In genomic region chr1:212288614-212289013, GRCh38 we compare ENCODE assay signal across 9 cellular contexts. TPM values are rescaled to one million over a fixed set of nuclear protein-coding genes. Genes with fewer than 3 reads are reported as not detected.
DNase-seq lines count a peak whose midpoint lies in the region; ATAC-seq and TF ChIP-seq lines count a peak whose summit lies in the region.
"Had no signal": no experiment of that assay in that cellular context is flagged by ENCODE, and none has a peak within 500 bp of the region (broad histone marks: within the 10 kb centered on the region; RNA-seq: fewer than 3 reads in every experiment).

No MANE protein-coding gene starts in this region.

- BruUV-seq in mammary epithelial cell (replicated peaks; lab: Mats Ljungman, UMichigan), result no TSS peak

- H3K4me2 ChIP-seq in KMS-11 (peak overlapping the region; percentile 86), mammary epithelial cell (ENCODE audit: insufficient read depth, low read depth, low read length) (peak overlapping the region; percentile 93)

- no peak for ATAC-seq in CD8-positive, alpha-beta T cell
- no peak for ATAC-seq in naive thymus-derived CD4-positive, alpha-beta T cell
- no peak for ATAC-seq in GM19328 (IDR thresholded peaks at IDR 0.05; ENCODE audit: unreplicated experiment)

- no peak overlapping the region for H3K27ac ChIP-seq in CD8-positive, alpha-beta T cell (ENCODE audit: low read depth, low read length)
- H3K27ac ChIP-seq in KMS-11 (no peak overlapping the region), mammary epithelial cell (ENCODE audit: insufficient read depth, low read depth, low read length) (no peak overlapping the region), RWPE1 (no peak overlapping the region)
- peak overlapping the region; percentile 27 for H3K27ac ChIP-seq in naive thymus-derived CD4-positive, alpha-beta T cell (ENCODE audit: low read depth, low read length)

- no peaks in the 10 kb centered on the region for H3K27me3 ChIP-seq in CD8-positive, alpha-beta T cell (ENCODE audit: insufficient read depth, low read length)
- H3K27me3 ChIP-seq in KMS-11 (ENCODE audit: insufficient read depth, low read depth) (no peaks in the 10 kb centered on the region), mammary epithelial cell (ENCODE audit: insufficient read depth, low read length) (no peaks in the 10 kb centered on the region)
- H3K27me3 ChIP-seq in naive thymus-derived CD4-positive, alpha-beta T cell (ENCODE audit: control insufficient read depth in 2 of 2, insufficient read depth in 2 of 2, low read length in 2 of 2), result no peaks in the 10 kb centered on the region

- H4K20me1 ChIP-seq in KMS-11 (ENCODE audit: insufficient read depth), result peaks cover 7% of the 10 kb centered on the region
- H4K20me1 ChIP-seq in mammary epithelial cell (ENCODE audit: insufficient read depth, low read length), result no peaks in the 10 kb centered on the region

- dilution Hi-C loops in mammary epithelial cell (cut with HindIII; ENCODE audit: low sequenced_read_pairs), result no loop called here

- H3K4me3 ChIP-seq in CD8-positive, alpha-beta T cell (ENCODE audit: low read depth, low read length), result peak overlapping the region; percentile 24
- H3K4me3 ChIP-seq in KMS-11 (IDR thresholded peaks at IDR 0.05; ENCODE audit: insufficient read depth, low read depth, low read length), result no peak overlapping the region
- H3K4me3 ChIP-seq in mammary epithelial cell (replicated peaks in 1 of 3; ENCODE audit: insufficient read depth in 1 of 3, low read depth in 2 of 3, low read length in 3 of 3), result no peak overlapping the region
- peak overlapping the region; percentile 2 for H3K4me3 ChIP-seq in naive thymus-derived CD4-positive, alpha-beta T cell (ENCODE audit: low read length)

- peaks cover 63% of the 10 kb centered on the region for H3K4me1 ChIP-seq in CD8-positive, alpha-beta T cell (ENCODE audit: insufficient read depth, low read length)
- H3K4me1 ChIP-seq in KMS-11 (ENCODE audit: low read depth, poor library complexity, severe bottlenecking) (peaks cover 71% of the 10 kb centered on the region), mammary epithelial cell (ENCODE audit: insufficient read depth, low read length) (peaks cover 40% of the 10 kb centered on the region)
- peaks cover 48 to 58% of the 10 kb centered on the region in 2 donors for H3K4me1 ChIP-seq in naive thymus-derived CD4-positive, alpha-beta T cell (ENCODE audit: control insufficient read depth in 2 of 2, insufficient read depth in 2 of 2, low read length in 2 of 2)

- H3K4me3 Mint-ChIP-seq in CD8-positive, alpha-beta T cell, result peak overlapping the region; percentile 96
- H3K4me3 Mint-ChIP-seq in naive thymus-derived CD4-positive, alpha-beta T cell, result peak overlapping the region; percentile 38 to 100 (median 93)

- no peaks in the 10 kb centered on the region for H3K27me3 Mint-ChIP-seq in CD8-positive, alpha-beta T cell (ENCODE audit: low read depth)
- peaks cover 0 to 2% (median 0%) of the 10 kb centered on the region in 5 donors for H3K27me3 Mint-ChIP-seq in naive thymus-derived CD4-positive, alpha-beta T cell

- peaks cover 68% of the 10 kb centered on the region for H3K79me2 ChIP-seq in KMS-11 (ENCODE audit: insufficient read depth, low read depth)
- peaks cover 70% of the 10 kb centered on the region for H3K79me2 ChIP-seq in mammary epithelial cell (ENCODE audit: insufficient read depth, low read length)

- no peak for DNase-seq in CD8-positive, alpha-beta T cell
- DNase-seq in mammary epithelial cell (peak; percentile 34), RWPE1 (ENCODE audit: low spot score) (no peak), NCI-H1092 (lab: John Stamatoyannopoulos, UW) (no peak)
- no peak for DNase-seq in naive thymus-derived CD4-positive, alpha-beta T cell
- DNase-seq in NK-92 treated with Interleukin-12 subunit alpha and Interleukin-12 subunit beta, amount 100 ng/mL, for 24 hours (lab: John Stamatoyannopoulos, UW), result no peak
- DNase-seq: foreskin melanocyte had no signal

- H3K9ac ChIP-seq in KMS-11 (no peak overlapping the region), mammary epithelial cell (ENCODE audit: insufficient read depth, low read length) (no peak overlapping the region)

- no peak for TF ChIP-seq CTCF in CD8-positive, alpha-beta T cell (IDR thresholded peaks at IDR 0.05)
- TF ChIP-seq CTCF in KMS-11 (conservative IDR thresholded peaks at IDR 0.05; ENCODE audit: low read depth, low read length) (no peak), mammary epithelial cell (conservative IDR thresholded peaks at IDR 0.05 in 1 of 2, IDR thresholded peaks at IDR 0.05 in 1 of 2; ENCODE audit: extremely low read depth in 1 of 2, insufficient read depth in 1 of 2, low read depth in 1 of 2, low read length in 2 of 2) (no peak), RWPE1 (conservative IDR thresholded peaks at IDR 0.05; ENCODE audit: low read depth) (no peak)

- H2AFZ ChIP-seq in KMS-11 (ENCODE audit: low read depth) (no peak overlapping the region), mammary epithelial cell (ENCODE audit: low read depth, low read length) (no peak overlapping the region)

- intact Hi-C loops in CD8-positive, alpha-beta T cell (cut with DNase I, micrococcal nuclease), result loop anchor here (2.0 to 10.0 kb wide), 10 partner anchors 59 to 1030 kb away; partner anchors contain the start of genes ANGEL2 (in 1 of the 2), ATF3 (in 1 of the 2), LPGAT1 (in 1 of the 2) and NENF (in 1 of the 2)
- intact Hi-C loops in mammary epithelial cell (cut with micrococcal nuclease), result loop anchor here (5.0 kb wide), 1 partner anchor 1031 kb away; the partner anchor contains the start of gene RCOR3
- intact Hi-C loops in naive thymus-derived CD4-positive, alpha-beta T cell (cut with micrococcal nuclease), result loop anchor here (1.0 to 10.0 kb wide), 9 partner anchors 13 to 1996 kb away; partner anchors contain the start of genes FLVCR1 (in 1 of the 2), LPGAT1 (in 1 of the 2) and SMYD2 (in 1 of the 2)

- POLR2A ChIA-PET in CD8-positive, alpha-beta T cell (lab: Charles Lee), result interaction anchor here (1.0 kb wide), 1 partner anchor 33 kb away, joined by 3 read pairs; no protein-coding TSS in a partner anchor
- POLR2A ChIA-PET in naive thymus-derived CD4-positive, alpha-beta T cell (lab: Charles Lee), result no interaction called here
- POLR2A ChIA-PET in RWPE1 (lab: Yijun Ruan, JAX; ENCODE audit: low non-redundant PET), result no interaction called here

- H3K27ac Mint-ChIP-seq in CD8-positive, alpha-beta T cell, result no peak overlapping the region
- H3K27ac Mint-ChIP-seq in naive thymus-derived CD4-positive, alpha-beta T cell, result peak overlapping the region in 1 of 9 donors; percentile 57

- H3K9me3 ChIP-seq in CD8-positive, alpha-beta T cell (ENCODE audit: low read length), result no peaks in the 10 kb centered on the region
- H3K9me3 ChIP-seq in mammary epithelial cell (replicated peaks; ENCODE audit: insufficient read depth, low read length), result no peaks in the 10 kb centered on the region
- no peaks in the 10 kb centered on the region for H3K9me3 ChIP-seq in naive thymus-derived CD4-positive, alpha-beta T cell (ENCODE audit: control insufficient read depth in 2 of 3, low read length in 3 of 3)

- no peaks in the 10 kb centered on the region for H3K36me3 ChIP-seq in CD8-positive, alpha-beta T cell (ENCODE audit: insufficient read depth, low read length)
- H3K36me3 ChIP-seq in KMS-11 (ENCODE audit: insufficient read depth) (no peaks in the 10 kb centered on the region), mammary epithelial cell (ENCODE audit: insufficient read depth, low read length) (no peaks in the 10 kb centered on the region)
- peaks cover 0 to 5% (median 0%) of the 10 kb centered on the region in 3 experiments for H3K36me3 ChIP-seq in naive thymus-derived CD4-positive, alpha-beta T cell (ENCODE audit: control insufficient read depth in 2 of 3, insufficient read depth in 3 of 3, low read length in 3 of 3)

- H3K36me3 Mint-ChIP-seq in CD8-positive, alpha-beta T cell, result peaks cover 22% of the 10 kb centered on the region
- peaks cover 0 to 13% (median 0%) of the 10 kb centered on the region in 5 donors for H3K36me3 Mint-ChIP-seq in naive thymus-derived CD4-positive, alpha-beta T cell

- in situ Hi-C loops in mammary epithelial cell (cut with MboI; ENCODE audit: low sequenced_read_pairs in 2 of 2), result no loop called here

- H3K4me1 Mint-ChIP-seq in CD8-positive, alpha-beta T cell (ENCODE audit: low read depth), result peaks cover 73% of the 10 kb centered on the region
- peaks cover 45 to 77% (median 70%) of the 10 kb centered on the region in 7 donors for H3K4me1 Mint-ChIP-seq in naive thymus-derived CD4-positive, alpha-beta T cell

- no peaks in the 10 kb centered on the region for H3K9me3 Mint-ChIP-seq in CD8-positive, alpha-beta T cell
- H3K9me3 Mint-ChIP-seq in naive thymus-derived CD4-positive, alpha-beta T cell, result peaks cover 0 to 2% (median 0%) of the 10 kb centered on the region in 11 donors

- CTCF ChIA-PET in CD8-positive, alpha-beta T cell (lab: Charles Lee), result interaction anchor here (1.2 to 3.4 kb wide), 2 partner anchors 217 to 253 kb away, joined by 4 to 19 read pairs; partner anchors contain the start of genes DTL and INTS7
- CTCF ChIA-PET in mammary epithelial cell (lab: Charles Lee; ENCODE audit: low non-redundant PET), result no interaction called here
- CTCF ChIA-PET in naive thymus-derived CD4-positive, alpha-beta T cell (lab: Charles Lee), result no interaction called here
- CTCF ChIA-PET in RWPE1 (lab: Yijun Ruan, JAX), result no interaction called here

RNA-seq across cellular contexts. Expression of gene PPP2R5A, which starts 3.4 kb away (rescaled TPM):
- 10 to 100 TPM; 57.8 to 60.5 TPM for total RNA-seq in CD8-positive, alpha-beta T cell
- 10 to 100 TPM; 17.3 to 19.0 TPM for total RNA-seq in mammary epithelial cell
- polyA plus RNA-seq in mammary epithelial cell, result 10.4 TPM
- 7.4 TPM for polyA minus RNA-seq in mammary epithelial cell
- 10 to 100 TPM; 38.5 to 52.7 (median 49.8) TPM for total RNA-seq in naive thymus-derived CD4-positive, alpha-beta T cell
- polyA plus RNA-seq in naive thymus-derived CD4-positive, alpha-beta T cell, result 10 to 100 TPM; 22.9 to 27.5 TPM

Comparison
In these comparisons a context has a peak if more than half of its experiments do, and no peak if none do; other contexts are left out.
1. H3K4me3 ChIP-seq: peak in CD8-positive, alpha-beta T cell (single experiment) and naive thymus-derived CD4-positive, alpha-beta T cell (single experiment); none in KMS-11 (single experiment) and mammary epithelial cell (0 of 3).